In the genomic region with DNA sequence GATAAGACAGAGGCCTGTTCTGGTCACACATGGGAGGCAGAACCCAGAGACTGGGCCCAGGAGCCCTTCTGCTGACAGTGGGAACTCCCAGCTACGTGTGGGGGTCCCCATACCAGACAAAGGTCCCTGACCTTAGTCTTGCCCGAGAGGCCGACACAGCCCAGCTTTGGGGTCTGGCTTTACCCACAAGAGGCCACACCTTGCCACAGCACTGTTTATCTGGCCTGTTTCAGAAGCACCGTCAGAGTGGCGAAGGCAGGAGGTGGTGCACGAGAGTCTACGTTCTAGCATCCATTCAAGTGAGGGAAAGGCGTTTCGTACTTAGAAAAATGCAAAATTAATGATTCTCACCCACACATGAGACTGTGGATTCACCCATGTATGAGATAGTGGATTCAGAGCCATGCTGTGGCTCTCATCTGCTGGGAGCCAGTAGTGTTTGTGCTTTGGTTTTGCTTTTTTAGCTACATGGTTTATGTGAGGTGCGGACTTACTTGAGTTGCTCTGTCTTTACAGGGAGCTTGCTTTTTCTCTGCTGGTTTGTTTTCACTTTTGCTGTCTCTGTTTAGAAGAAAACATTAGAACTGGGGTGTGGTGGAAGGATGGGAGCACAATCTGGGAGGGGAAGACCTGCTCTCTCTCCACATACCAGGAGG, we compare ENCODE assay signal across 26 cellular contexts. TPM values are rescaled to one million over a fixed set of nuclear protein-coding genes. Genes with fewer than 3 reads are reported as not detected.
"Had no signal": no experiment of that assay in that cellular context is flagged by ENCODE, and none has a peak within 500 bp of the region (broad histone marks: within the 10 kb centered on the region; RNA-seq: fewer than 3 reads in every experiment).

No MANE protein-coding gene starts in this region.

- H3K4me3 Mint-ChIP-seq: naive thymus-derived CD8-positive, alpha-beta T cell; neural progenitor cell; stimulated activated effector memory CD8-positive, alpha-beta T cell treated with anti-CD3 and anti-CD28 coated beads, Interleukin-12 subunit alpha, Interleukin-12 subunit beta, amount 100 ng/mL, for 72 hours had no signal

- H3K36me3 Mint-ChIP-seq: naive thymus-derived CD8-positive, alpha-beta T cell; neural progenitor cell; stimulated activated effector memory CD8-positive, alpha-beta T cell treated with anti-CD3 and anti-CD28 coated beads, Interleukin-12 subunit alpha, Interleukin-12 subunit beta, amount 100 ng/mL, for 72 hours had no signal

- H3K4me1 Mint-ChIP-seq: naive thymus-derived CD8-positive, alpha-beta T cell; stimulated activated effector memory CD8-positive, alpha-beta T cell treated with anti-CD3 and anti-CD28 coated beads, Interleukin-12 subunit alpha, Interleukin-12 subunit beta, amount 100 ng/mL, for 72 hours had no signal

- FAIRE-seq: islet of Langerhans had no signal

- H3K9me3 Mint-ChIP-seq: naive thymus-derived CD8-positive, alpha-beta T cell; stimulated activated effector memory CD8-positive, alpha-beta T cell treated with anti-CD3 and anti-CD28 coated beads, Interleukin-12 subunit alpha, Interleukin-12 subunit beta, amount 100 ng/mL, for 72 hours had no signal

- ATAC-seq: left cardiac atrium; left lung; naive thymus-derived CD8-positive, alpha-beta T cell; sciatic nerve; stimulated activated effector memory CD8-positive, alpha-beta T cell treated with anti-CD3 and anti-CD28 coated beads, Interleukin-12 subunit alpha, Interleukin-12 subunit beta, amount 100 ng/mL, for 72 hours; upper lobe of right lung had no signal

- H3K27ac Mint-ChIP-seq: naive thymus-derived CD8-positive, alpha-beta T cell; stimulated activated effector memory CD8-positive, alpha-beta T cell treated with anti-CD3 and anti-CD28 coated beads, Interleukin-12 subunit alpha, Interleukin-12 subunit beta, amount 100 ng/mL, for 72 hours had no signal

- H3K27ac ChIP-seq: epithelial cell of prostate, esophagus muscularis mucosa, heart right ventricle, left lung, neural progenitor cell, prostate gland, right atrium auricular region, thoracic aorta, tibial nerve, upper lobe of right lung, uterus had no signal

- DNase-seq: effector CD4-positive, alpha-beta T cell; foreskin melanocyte; glutamatergic neuron; heart right ventricle; hippocampal formation; left cardiac atrium; mesendoderm; naive thymus-derived CD8-positive, alpha-beta T cell; stimulated activated CD4-positive, alpha-beta T cell treated with anti-CD3 and anti-CD28 coated beads, Interleukin-2, amount 100 ng/mL, for 24 hours; stimulated activated CD4-positive, alpha-beta T cell treated with anti-CD3 and anti-CD28 coated beads, Interleukin-4, amount 100 ng/mL, for 24 hours; stimulated activated naive CD4-positive, alpha-beta T cell treated with Interleukin-2 at 50 U/mL for 16 hours; upper lobe of right lung; uterus had no signal

RNA-seq across cellular contexts. Expression of gene PRODH, which starts 56.6 kb away (rescaled TPM):
- total RNA-seq: lung microvascular endothelial cell, osteoblast had no signal
